ENCODE assay signal across 21 cellular contexts in the genomic region with DNA sequence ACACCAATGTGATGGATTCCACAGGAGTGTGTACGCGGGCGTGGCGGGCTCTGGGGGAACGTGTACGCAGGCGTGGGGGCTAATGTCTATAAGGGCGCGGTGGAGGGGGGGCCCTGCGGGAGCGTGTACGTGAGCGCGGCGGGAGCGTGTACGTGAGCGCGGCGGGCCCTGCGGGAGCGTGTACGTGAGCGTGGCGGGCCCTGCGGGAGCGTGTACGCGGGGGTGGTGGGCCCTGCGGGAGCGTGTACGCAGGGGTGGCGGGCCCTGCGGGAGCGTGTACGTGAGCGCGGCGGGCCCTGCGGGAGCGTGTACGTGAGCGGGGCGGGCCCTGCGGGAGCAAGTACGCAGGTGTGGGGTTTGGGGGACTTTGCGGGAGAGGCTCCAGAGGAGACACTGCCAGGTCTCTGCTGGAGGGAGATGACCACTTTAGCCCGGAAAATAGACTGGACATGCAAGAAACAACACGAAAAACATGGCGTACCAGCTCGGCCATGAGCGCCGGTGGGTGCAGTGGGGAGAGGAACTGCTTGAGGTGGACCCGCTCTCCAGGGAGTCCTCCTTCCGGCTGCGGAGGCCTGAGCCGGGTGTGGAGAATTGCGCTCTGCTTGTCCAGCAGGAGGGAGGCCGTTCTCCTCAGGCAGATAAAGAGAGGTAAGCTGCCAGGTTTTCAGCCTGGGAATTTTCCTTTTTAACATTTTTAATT.
"Had no signal": no experiment of that assay in that cellular context is flagged by ENCODE, and none has a peak within 500 bp of the region (broad histone marks: within the 10 kb centered on the region; RNA-seq: fewer than 3 reads in every experiment).

No MANE protein-coding gene starts in this region.

- H3K79me2 ChIP-seq: hepatocyte, parathyroid adenoma had no signal

- H2AFZ ChIP-seq: hepatocyte, parathyroid adenoma had no signal

- H3K27ac Mint-ChIP-seq: effector memory CD8-positive, alpha-beta T cell had no signal

- H3K4me1 ChIP-seq: breast epithelium, colonic mucosa, parathyroid adenoma, uterus had no signal

- H3K9ac ChIP-seq: parathyroid adenoma had no signal

- H3K9me3 Mint-ChIP-seq: effector memory CD8-positive, alpha-beta T cell; nephron had no signal

- H3K36me3 ChIP-seq: breast epithelium, colonic mucosa, esophagus squamous epithelium, prostate gland, sigmoid colon, tibial nerve, uterus had no signal

- H3K4me3 ChIP-seq: breast epithelium, colonic mucosa, esophagus squamous epithelium, hepatocyte, lung, prostate gland, sigmoid colon, skin epidermis, tibial nerve, uterus had no signal

- H3K4me2 ChIP-seq: hepatocyte had no signal

- DNase-seq: colonic mucosa; effector memory CD8-positive, alpha-beta T cell; esophagus squamous epithelium; foreskin fibroblast; mesenchymal stem cell; naive B cell; occipital lobe; sigmoid colon; stimulated activated CD4-positive, alpha-beta T cell treated with anti-CD3 and anti-CD28 coated beads, Interleukin-2, amount 100 ng/mL, for 24 hours; stimulated activated CD4-positive, alpha-beta T cell treated with anti-CD3 and anti-CD28 coated beads, Interleukin-4, amount 100 ng/mL, for 4 hours; stimulated activated naive CD4-positive, alpha-beta T cell; uterus had no signal

- H3K4me3 Mint-ChIP-seq: effector memory CD8-positive, alpha-beta T cell; nephron had no signal

- H3K27me3 ChIP-seq: breast epithelium, colonic mucosa, sigmoid colon, tibial nerve, uterus had no signal

- H3K36me3 Mint-ChIP-seq: naive B cell had no signal

- H3K9me3 ChIP-seq: breast epithelium, colonic mucosa, esophagus squamous epithelium, prostate gland, sigmoid colon, tibial nerve, uterus had no signal

- H3K27ac ChIP-seq: breast epithelium, colonic mucosa, esophagus squamous epithelium, hepatocyte, parathyroid adenoma, prostate gland, sigmoid colon, skin epidermis had no signal

- H3K4me1 Mint-ChIP-seq: naive B cell had no signal

- ATAC-seq: effector memory CD8-positive, alpha-beta T cell; left lobe of liver had no signal
